In the genomic region with DNA sequence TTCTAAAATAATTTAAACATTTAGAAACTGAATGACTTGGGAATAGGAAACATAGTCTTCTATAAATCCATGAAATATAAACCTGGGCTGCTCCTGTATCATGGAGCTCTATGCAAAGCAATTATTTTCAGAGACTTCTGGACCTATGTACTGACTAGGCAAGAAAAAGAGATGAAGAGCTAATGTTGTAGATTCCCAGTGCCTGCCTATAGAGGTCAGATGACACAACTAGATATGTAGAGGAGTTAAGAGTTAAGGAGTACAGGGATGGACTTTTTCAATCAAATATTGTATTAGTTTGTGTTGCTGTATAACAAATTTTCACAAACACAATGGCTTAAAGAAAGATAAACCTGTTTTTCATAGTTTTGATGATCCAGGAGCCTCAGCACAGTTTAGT, we compare ENCODE assay signal across 27 cellular contexts.
DNase-seq lines count a peak whose midpoint lies in the region; ATAC-seq, FAIRE-seq and TF ChIP-seq lines count a peak whose summit lies in the region.
"Had no signal": no experiment of that assay in that cellular context is flagged by ENCODE, and none has a peak within 500 bp of the region (broad histone marks: within the 10 kb centered on the region; RNA-seq: fewer than 3 reads in every experiment).

No MANE protein-coding gene starts in this region.

- TF ChIP-seq POLR2A in HCT116 (IDR thresholded peaks at IDR 0.05; ENCODE audit: borderline replicate concordance, extremely low read depth, insufficient read depth, insufficient read length) (no peak), H1 (IDR thresholded peaks at IDR 0.05; ENCODE audit: control extremely low read depth in 1 of 2, low read depth in 2 of 2, low read length in 2 of 2) (no peak), spleen (IDR thresholded peaks at IDR 0.05) (no peak)

- H2BK20ac ChIP-seq in H1 (ENCODE audit: low read length) = no peak overlapping the region

- H3K4me2 ChIP-seq in HCT116 (ENCODE audit: low read length) (no peak overlapping the region), H1 (ENCODE audit: insufficient read depth in 1 of 2, low read depth in 2 of 2, low read length in 2 of 2) (no peak overlapping the region)
- H3K4me2 ChIP-seq: BLaER1 treated with 17β-estradiol and CSF1 and Interleukin-3, amounts not matched to agents 10 nM and 100 nM; SK-N-SH had no signal

- POLR2A ChIA-PET in HCT116 (lab: Charles Lee) = no interaction called here
- POLR2A ChIA-PET in H1 (lab: Charles Lee; ENCODE audit: partially characterized antibody) = no interaction called here

- BruUV-seq in HCT116 (replicated peaks; lab: Mats Ljungman, UMichigan) = no TSS peak

- H3K56ac ChIP-seq in H1 (replicated peaks; ENCODE audit: insufficient read length, low read depth, low read length) = no peak overlapping the region

- H3K9ac ChIP-seq in HCT116 (ENCODE audit: low read length) (no peak overlapping the region), H1 (replicated peaks in 1 of 4; ENCODE audit: extremely low read depth in 1 of 4, low read depth in 3 of 4, low read length in 3 of 4) (no peak overlapping the region)
- H3K9ac ChIP-seq: BLaER1 treated with 17β-estradiol and CSF1 and Interleukin-3, amounts not matched to agents 10 nM and 100 nM; GM23248; parathyroid adenoma; SK-N-SH had no signal

- no peak overlapping the region for H3K4ac ChIP-seq in H1 (replicated peaks; ENCODE audit: insufficient read length, low read depth, low read length)

- TF ChIP-seq EP300 in H1 (IDR thresholded peaks at IDR 0.05; ENCODE audit: borderline replicate concordance in 1 of 2, low read depth in 2 of 2, low read length in 2 of 2) = no peak

- H3K4me3 ChIP-seq in HCT116 (replicated peaks in 1 of 2; ENCODE audit: low read depth in 1 of 2, low read length in 2 of 2) = no peak overlapping the region
- H3K4me3 ChIP-seq in H1 (ENCODE audit: extremely low read depth in 1 of 4, insufficient read depth in 2 of 4, low read depth in 3 of 4, low read length in 4 of 4) = no peak overlapping the region
- H3K4me3 ChIP-seq in spleen = no peak overlapping the region
- H3K4me3 ChIP-seq: BLaER1 treated with 17β-estradiol and CSF1 and Interleukin-3, amounts not matched to agents 10 nM and 100 nM; GM23248; skin epidermis had no signal

- H2BK12ac ChIP-seq in H1 (ENCODE audit: low read depth, low read length) = no peak overlapping the region

- H3K9me3 ChIP-seq in HCT116 (ENCODE audit: control insufficient read depth in 1 of 2, insufficient read depth in 1 of 2, low read depth in 1 of 2, low read length in 2 of 2) (no peaks in the 10 kb centered on the region), H1 (ENCODE audit: insufficient read depth in 2 of 2, low read depth in 1 of 2, low read length in 1 of 2) (no peaks in the 10 kb centered on the region), spleen (peaks cover 0 to 7% (median 0%) of the 10 kb centered on the region in 8 donors)
- H3K9me3 ChIP-seq: BLaER1 treated with 17β-estradiol and CSF1 and Interleukin-3, amounts not matched to agents 10 nM and 100 nM; SK-N-SH had no signal

- RAD21 ChIA-PET in HCT116 (lab: Charles Lee; ENCODE audit: low non-redundant PET in 1 of 2, low total read pairs in 2 of 2, uncharacterized antibody in 2 of 2, unreplicated experiment in 2 of 2) = no interaction called here

- no peak overlapping the region for H3K14ac ChIP-seq in H1 (ENCODE audit: insufficient read length)

- no peak overlapping the region for H4K8ac ChIP-seq in H1 (ENCODE audit: extremely low read depth, insufficient read depth, low read length)

- no peak for TF ChIP-seq CTCF in HCT116 (IDR thresholded peaks at IDR 0.05 in 2 of 3, conservative IDR thresholded peaks at IDR 0.05 in 1 of 3; ENCODE audit: borderline replicate concordance in 1 of 3, insufficient read depth in 1 of 3, low read depth in 2 of 3, low read length in 2 of 3)
- TF ChIP-seq CTCF in H1 (IDR thresholded peaks at IDR 0.05; ENCODE audit: control extremely low read depth in 1 of 3, insufficient read depth in 1 of 3, low read depth in 1 of 3, low read length in 3 of 3) = no peak
- no peak for TF ChIP-seq CTCF in spleen (IDR thresholded peaks at IDR 0.05 in 8 of 11, conservative IDR thresholded peaks at IDR 0.05 in 3 of 11)

- H3K79me2 ChIP-seq in HCT116 (ENCODE audit: insufficient read depth, low read length) = no peaks in the 10 kb centered on the region
- H3K79me2 ChIP-seq in H1 (ENCODE audit: control insufficient read depth in 1 of 2, insufficient read depth in 2 of 2, low read length in 2 of 2) = no peaks in the 10 kb centered on the region
- H3K79me2 ChIP-seq: parathyroid adenoma had no signal

- H2AK5ac ChIP-seq in H1 (ENCODE audit: low read depth, low read length) = no peak overlapping the region

- no peak overlapping the region for H3K18ac ChIP-seq in H1 (ENCODE audit: extremely low read depth, low read length)

- H4K5ac ChIP-seq in H1 (ENCODE audit: insufficient read length, low read depth, low read length) = no peak overlapping the region

- H2AFZ ChIP-seq in HCT116 (ENCODE audit: low read depth, low read length, poor library complexity, severe bottlenecking) (no peak overlapping the region), H1 (ENCODE audit: low read length) (no peak overlapping the region)
- H2AFZ ChIP-seq: GM23248, parathyroid adenoma had no signal

- H4K91ac ChIP-seq in H1 (replicated peaks; ENCODE audit: insufficient read length, low read length) = no peak overlapping the region

- H3K9me2 ChIP-seq in HCT116 (ENCODE audit: insufficient read depth) = no peaks in the 10 kb centered on the region
- H3K9me2 ChIP-seq: SK-N-SH had no signal

- no peak overlapping the region for H3K23ac ChIP-seq in H1 (ENCODE audit: insufficient read length)

- no peak overlapping the region for H2BK5ac ChIP-seq in H1 (ENCODE audit: low read depth, low read length)

- TF ChIP-seq RAD21 in HCT116 (IDR thresholded peaks at IDR 0.05; ENCODE audit: low read depth) = peak; percentile 14; the same call in 1 of the 2 replicates
- peak; percentile 4 to 8; a peak in 1 of 4 replicates for TF ChIP-seq RAD21 in H1 (IDR thresholded peaks at IDR 0.05 in 1 of 2, conservative IDR thresholded peaks at IDR 0.05 in 1 of 2; ENCODE audit: low read depth in 2 of 2, low read length in 2 of 2)

- no peaks in the 10 kb centered on the region for H3K23me2 ChIP-seq in H1 (ENCODE audit: low read depth, low read length)

- no peaks in the 10 kb centered on the region for H3K79me1 ChIP-seq in H1 (ENCODE audit: low read depth, low read length)

- DNase-seq in HCT116 (ENCODE audit: low read depth, low spot score) = no peak
- DNase-seq in H1 (ENCODE audit: low read depth in 1 of 2, low spot score in 2 of 2) = no peak
- DNase-seq in CD1c-positive myeloid dendritic cell (ENCODE audit: extremely low spot score) = no peak
- no peak for DNase-seq in spleen
- no peak for DNase-seq in T-helper 2 cell
- DNase-seq: activated CD4-positive, alpha-beta memory T cell treated with anti-CD3 and anti-CD28 coated beads for 36 hours; activated CD4-positive, alpha-beta T cell treated with anti-CD3 and anti-CD28 coated beads for 1 hour; activated CD8-positive, alpha-beta memory T cell treated with anti-CD3 and anti-CD28 coated beads, Interleukin-2, amount 50 U/mL, for 4 hours; activated naive CD4-positive, alpha-beta T cell treated with Interleukin-2 at 50 U/mL for 16 hours; caudate nucleus; cortex of kidney; effector memory CD4-positive, alpha-beta T cell; GM23248; hippocampal formation; immature natural killer cell; NCI-H1048; NCI-H1694 treated with DMSO at 0.1 percent for 48 hours; SK-N-SH; stimulated activated naive CD4-positive, alpha-beta T cell; T-helper 17 cell had no signal

- intact Hi-C loops in HCT116 (cut with micrococcal nuclease) = no loop called here
- intact Hi-C loops in spleen (cut with DNase I; ENCODE audit: low total_unique reads) = no loop called here

- H3K27ac ChIP-seq in HCT116 (ENCODE audit: low read depth, low read length) (no peak overlapping the region), H1 (ENCODE audit: low read depth, low read length) (no peak overlapping the region), spleen (no peak overlapping the region)
- H3K27ac ChIP-seq: BLaER1 treated with 17β-estradiol and CSF1 and Interleukin-3, amounts not matched to agents 10 nM and 100 nM; GM23248; parathyroid adenoma; skin epidermis had no signal

- no peaks in the 10 kb centered on the region for H3K36me3 ChIP-seq in HCT116 (ENCODE audit: control insufficient read depth in 1 of 2, insufficient read depth in 2 of 2, low read length in 2 of 2)
- no peaks in the 10 kb centered on the region for H3K36me3 ChIP-seq in H1 (ENCODE audit: control insufficient read depth in 2 of 4, insufficient read depth in 4 of 4, low read length in 3 of 4)
- H3K36me3 ChIP-seq in spleen = no peaks in the 10 kb centered on the region
- H3K36me3 ChIP-seq: BLaER1 treated with 17β-estradiol and CSF1 and Interleukin-3, amounts not matched to agents 10 nM and 100 nM had no signal

- H3K27me3 ChIP-seq in HCT116 (ENCODE audit: insufficient read depth, low read length) = no peaks in the 10 kb centered on the region
- H3K27me3 ChIP-seq in H1 (replicated peaks in 1 of 4; ENCODE audit: control insufficient read depth in 3 of 4, extremely low read depth in 1 of 4, insufficient read depth in 3 of 4, low read length in 3 of 4) = no peaks in the 10 kb centered on the region
- no peaks in the 10 kb centered on the region for H3K27me3 ChIP-seq in spleen (replicated peaks in 1 of 7)
- H3K27me3 ChIP-seq: BLaER1 treated with 17β-estradiol and CSF1 and Interleukin-3, amounts not matched to agents 10 nM and 100 nM had no signal

- ATAC-seq in GM18517 (IDR thresholded peaks at IDR 0.05; ENCODE audit: unreplicated experiment) = peak; percentile 70
- ATAC-seq in HCT116 = peak; percentile 53; the same call in 1 of the 2 replicates
- peak; percentile 57 for ATAC-seq in HG03565 (IDR thresholded peaks at IDR 0.05; ENCODE audit: unreplicated experiment)
- no peak for ATAC-seq in HG03571 (IDR thresholded peaks at IDR 0.05; ENCODE audit: unreplicated experiment)
- ATAC-seq: T-helper 17 cell had no signal

- H3K4me1 ChIP-seq in HCT116 (ENCODE audit: control insufficient read depth in 1 of 2, insufficient read depth in 2 of 2, low read length in 2 of 2) (no peaks in the 10 kb centered on the region), H1 (replicated peaks in 1 of 4; ENCODE audit: control insufficient read depth in 3 of 4, insufficient read depth in 4 of 4, low read length in 3 of 4) (no peaks in the 10 kb centered on the region), spleen (no peaks in the 10 kb centered on the region)
- H3K4me1 ChIP-seq: BLaER1 treated with 17β-estradiol and CSF1 and Interleukin-3, amounts not matched to agents 10 nM and 100 nM; parathyroid adenoma had no signal

- FAIRE-seq in H1 (lab: Jason Lieb, UNC) = no peak
- FAIRE-seq: G401.6 had no signal

- no peak overlapping the region for H2BK120ac ChIP-seq in H1 (replicated peaks; ENCODE audit: low read depth, low read length)

- H2BK15ac ChIP-seq in H1 (ENCODE audit: low read length) = no peak overlapping the region

- CTCF ChIA-PET in HCT116 (lab: Charles Lee) = interaction anchor here (1.0 kb wide), 1 partner anchor 16 kb away, joined by 3 read pairs; no protein-coding TSS in a partner anchor
- CTCF ChIA-PET in H1 (lab: Charles Lee; ENCODE audit: partially characterized antibody) = interaction anchor here (0.8 to 1.0 kb wide), 4 partner anchors 9 to 13 kb away, joined by 3 read pairs; no protein-coding TSS in a partner anchor

- no peaks in the 10 kb centered on the region for H4K20me1 ChIP-seq in HCT116 (ENCODE audit: insufficient read depth)
- no peaks in the 10 kb centered on the region for H4K20me1 ChIP-seq in H1 (replicated peaks in 1 of 2; ENCODE audit: control insufficient read depth in 1 of 2, insufficient read depth in 2 of 2, low read length in 2 of 2)
- H4K20me1 ChIP-seq: BLaER1 treated with 17β-estradiol and CSF1 and Interleukin-3, amounts not matched to agents 10 nM and 100 nM had no signal
